Comparison of ENCODE assay signal across 10 cellular contexts in genomic region chr7:74203956-74204615, GRCh38.
"Had no signal": no experiment of that assay in that cellular context is flagged by ENCODE, and none has a peak within 500 bp of the region (broad histone marks: within the 10 kb centered on the region; RNA-seq: fewer than 3 reads in every experiment).

No MANE protein-coding gene starts in this region.

- DNase-seq: activated CD4-positive, alpha-beta T cell treated with anti-CD3 and anti-CD28 coated beads, Interleukin-2, amount 50 U/mL, for 4 hours; activated T-cell treated with anti-CD3 and anti-CD28 coated beads for 4 hours; effector memory CD8-positive, alpha-beta T cell; stimulated activated CD4-positive, alpha-beta T cell treated with anti-CD3 and anti-CD28 coated beads, Interleukin-4, amount 100 ng/mL, for 4 hours; stimulated activated naive CD4-positive, alpha-beta T cell treated with Interleukin-2 at 50 U/mL for 16 hours; thyroid gland had no signal

- H3K36me3 ChIP-seq: thyroid gland had no signal

- H3K27ac ChIP-seq: thyroid gland had no signal

- H3K4me3 ChIP-seq: spleen, thyroid gland had no signal

- H3K27me3 ChIP-seq: spleen, thyroid gland had no signal

- H3K4me1 Mint-ChIP-seq: nephron had no signal

- H3K9me3 Mint-ChIP-seq: activated T-helper 1 cell treated with anti-CD3 and anti-CD28 coated beads, Interleukin-12 subunit alpha, Interleukin-12 subunit beta, Interleukin-2, Interleukin-4 antibody, amounts not matched to agents 30 ng/mL and 10 ng/mL and 1 ng/mL, durations not matched to agents 14 hours and 24 hours and 36 hours; effector memory CD8-positive, alpha-beta T cell; nephron had no signal

- H3K36me3 Mint-ChIP-seq: activated naive CD8-positive, alpha-beta T cell had no signal

- H3K27me3 Mint-ChIP-seq: activated naive CD8-positive, alpha-beta T cell had no signal

- H3K27ac Mint-ChIP-seq: activated naive CD8-positive, alpha-beta T cell; nephron had no signal

- H3K4me3 Mint-ChIP-seq: activated naive CD8-positive, alpha-beta T cell; activated T-helper 1 cell treated with anti-CD3 and anti-CD28 coated beads, Interleukin-12 subunit alpha, Interleukin-12 subunit beta, Interleukin-2, Interleukin-4 antibody, amounts not matched to agents 30 ng/mL and 10 ng/mL and 1 ng/mL, durations not matched to agents 14 hours and 24 hours and 36 hours; effector memory CD8-positive, alpha-beta T cell; nephron had no signal

- H3K4me1 ChIP-seq: thyroid gland had no signal
